ENCODE assay signal across 8 cellular contexts in the genomic region with DNA sequence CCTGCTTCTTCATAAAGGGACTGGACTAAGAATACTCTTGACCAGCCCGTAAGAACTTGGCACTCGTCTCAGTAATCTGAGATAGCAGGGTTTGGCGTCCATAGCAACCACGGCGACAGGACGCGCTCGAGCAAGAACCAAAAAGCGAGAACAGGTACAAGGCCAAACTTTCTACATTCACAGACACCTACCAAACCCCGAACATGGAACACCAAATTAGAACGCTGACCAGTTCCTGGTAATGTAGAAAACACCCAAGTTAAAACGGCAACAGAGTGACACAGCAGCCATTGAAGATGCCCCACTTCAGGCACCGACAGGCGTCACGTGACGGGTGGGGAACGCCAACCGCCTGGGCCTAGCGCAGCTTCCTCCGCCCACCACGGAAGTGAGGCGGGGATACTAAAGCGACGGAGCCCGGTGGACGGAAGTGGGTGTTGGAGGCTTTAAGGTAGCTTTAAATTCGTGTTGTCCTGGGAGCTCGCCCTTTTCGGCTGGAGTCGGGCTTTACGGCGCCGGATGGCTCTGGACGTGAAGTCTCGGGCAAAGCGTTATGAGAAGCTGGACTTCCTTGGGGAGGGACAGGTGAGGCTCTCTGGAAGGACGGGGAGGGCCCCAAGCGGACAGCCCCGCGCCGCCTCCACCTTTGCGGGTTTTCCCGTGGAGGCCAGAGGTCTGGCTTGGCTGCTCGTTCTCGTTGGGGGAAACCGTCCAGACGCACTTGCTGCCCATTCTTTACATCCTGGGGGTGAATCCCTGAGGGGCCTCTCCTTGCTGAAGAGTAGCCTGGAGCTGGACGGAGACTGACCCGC.
DNase-seq lines count a peak whose midpoint lies in the region; ATAC-seq lines count a peak whose summit lies in the region.

TSS of gene CDK7 (plus strand) at position 430 of the 812 bp plus-strand sequence. CDS start at position 520, 90 bp downstream.

- ATAC-seq in GM19023 (IDR thresholded peaks at IDR 0.05; ENCODE audit: unreplicated experiment) (peak; percentile 99), HG03280 (IDR thresholded peaks at IDR 0.05; ENCODE audit: unreplicated experiment) (peak; percentile 99)

- DNase-seq in AG08396 (ENCODE audit: low spot score) (peak; percentile 92), NCI-H345 treated with DMSO at 0.1 percent for 48 hours (lab: John Stamatoyannopoulos, UW; ENCODE audit: unreplicated experiment) (peak; percentile 58), iris pigment epithelial cell (ENCODE audit: low read depth) (peak; percentile 95)
- DNase-seq in activated CD4-positive, CD25-positive, alpha-beta regulatory T cell (lab: John Stamatoyannopoulos, UW): peak; percentile 74 to 87 (median 82)
- peak; percentile 89 for DNase-seq in central memory CD4-positive, alpha-beta T cell
- peak; percentile 84 to 90 for DNase-seq in stimulated activated CD4-positive, alpha-beta T cell treated with anti-CD3 and anti-CD28 coated beads, Interleukin-12 subunit alpha, Interleukin-12 subunit beta, amount 100 ng/mL, for 24 hours (ENCODE audit: low read depth in 2 of 2)

Comparison
In these comparisons a context has a peak if more than half of its experiments do, and no peak if none do; other contexts are left out.
1. Peak in every context shown above with its lines: DNase-seq and ATAC-seq.